Comparison of ENCODE assay signal across 29 cellular contexts in genomic region chr19:2121416-2122051, GRCh38. TPM values are rescaled to one million over a fixed set of nuclear protein-coding genes. Genes with fewer than 3 reads are reported as not detected.
DNase-seq lines count a peak whose midpoint lies in the region; ATAC-seq, FAIRE-seq and TF ChIP-seq lines count a peak whose summit lies in the region.
"Had no signal": no experiment of that assay in that cellular context is flagged by ENCODE, and none has a peak within 500 bp of the region (broad histone marks: within the 10 kb centered on the region; RNA-seq: fewer than 3 reads in every experiment).

No MANE protein-coding gene starts in this region.

- H3K36me3 ChIP-seq in K562 (ENCODE audit: control insufficient read depth, insufficient read depth, low read length) (peaks cover 93% of the 10 kb centered on the region; the same call in 2 of the 3 replicates), spleen (peaks cover 4 to 100% (median 98%) of the 10 kb centered on the region in 6 donors)

- no peak overlapping the region; a peak in 1 of 4 replicates for H3K9ac ChIP-seq in K562 (ENCODE audit: insufficient read depth in 1 of 2, low read depth in 2 of 2, low read length in 2 of 2)
- H3K9ac ChIP-seq: BLaER1 had no signal

- H3K4me3 ChIP-seq in K562 (no peak overlapping the region), spleen (no peak overlapping the region)
- H3K4me3 ChIP-seq: BLaER1, GM12878 had no signal

- H3K4me3 Mint-ChIP-seq in chondrocyte (ENCODE audit: unreplicated experiment), result no peak overlapping the region
- H3K4me3 Mint-ChIP-seq: CD14-positive monocyte; CD4-positive, alpha-beta memory T cell; CD4-positive, CD25-positive, alpha-beta regulatory T cell; CD8-positive, alpha-beta memory T cell had no signal

- H3K4me1 ChIP-seq in K562 (replicated peaks in 1 of 2; ENCODE audit: control insufficient read depth in 2 of 2, insufficient read depth in 2 of 2, low read length in 2 of 2) (peaks cover 0 to 20% of the 10 kb centered on the region in 2 experiments; a peak in 1 of 5 replicates), spleen (peaks cover 0 to 5% (median 0%) of the 10 kb centered on the region in 6 donors)
- H3K4me1 ChIP-seq: BE2C, BLaER1 had no signal

- no peak overlapping the region for H3K4me2 ChIP-seq in K562 (ENCODE audit: insufficient read depth, low read length)
- H3K4me2 ChIP-seq: BLaER1 had no signal

- TF ChIP-seq RAD21 in K562 (CRISPR knock-in tag; conservative IDR thresholded peaks at IDR 0.05 in 1 of 2, IDR thresholded peaks at IDR 0.05 in 1 of 2), result no peak

- no peak for FAIRE-seq in K562 (lab: Jason Lieb, UNC)
- FAIRE-seq: A204.1, GM12878, GM12892, GM18507 had no signal

- in situ Hi-C loops in K562 (cut with MboI), result no loop called here

- no peak for ATAC-seq in K562
- peak; percentile 15 for ATAC-seq in left lobe of liver
- no peak for ATAC-seq in HG02840 (IDR thresholded peaks at IDR 0.05; ENCODE audit: low FRiP score, unreplicated experiment)
- no peak for ATAC-seq in GM21737 (IDR thresholded peaks at IDR 0.05; ENCODE audit: unreplicated experiment)
- no peak for ATAC-seq in GM19351 (IDR thresholded peaks at IDR 0.05; ENCODE audit: unreplicated experiment)
- ATAC-seq: GM12878 had no signal

- no peaks in the 10 kb centered on the region for H3K9me1 ChIP-seq in K562 (ENCODE audit: control insufficient read depth, insufficient read depth, low read length)

- H4K20me1 ChIP-seq in K562 (replicated peaks; ENCODE audit: control insufficient read depth, insufficient read depth, low read length), result peaks cover 4% of the 10 kb centered on the region; the same call in 1 of the 2 replicates

- H3K27ac ChIP-seq in K562 (ENCODE audit: extremely low read depth, low read depth, low read length) (no peak overlapping the region), spleen (no peak overlapping the region)
- H3K27ac ChIP-seq: BLaER1 had no signal

- POLR2A ChIA-PET in K562 (lab: Yijun Ruan, JAX), result interaction anchor here (0.5 kb wide), 1 partner anchor 68 kb away, joined by 3 read pairs; no protein-coding TSS in a partner anchor

- H3K9me3 ChIP-seq in K562 (replicated peaks; ENCODE audit: control insufficient read depth, insufficient read depth, low read depth, low read length) (no peaks in the 10 kb centered on the region), spleen (no peaks in the 10 kb centered on the region)
- H3K9me3 ChIP-seq: BE2C, BLaER1 had no signal

- no peaks in the 10 kb centered on the region; a peak in 1 of 5 replicates for H3K27me3 ChIP-seq in K562 (ENCODE audit: control insufficient read depth in 2 of 2, insufficient read depth in 2 of 2, low read length in 2 of 2)
- no peaks in the 10 kb centered on the region for H3K27me3 ChIP-seq in spleen (replicated peaks in 1 of 7)
- H3K27me3 ChIP-seq: BE2C, BLaER1 had no signal

- H3K79me2 ChIP-seq in K562 (ENCODE audit: control insufficient read depth, insufficient read depth, low read length), result no peaks in the 10 kb centered on the region

- BruUV-seq in K562 (replicated peaks; lab: Mats Ljungman, UMichigan), result no TSS peak

- no peaks in the 10 kb centered on the region for H3K27me3 Mint-ChIP-seq in chondrocyte (ENCODE audit: low read depth)
- H3K27me3 Mint-ChIP-seq: CD4-positive, alpha-beta memory T cell; CD4-positive, CD25-positive, alpha-beta regulatory T cell; CD8-positive, alpha-beta memory T cell had no signal

- DNase-seq in K562 (ENCODE audit: extremely low read depth in 1 of 4, low spot score in 3 of 4) (no peak), chondrocyte (ENCODE audit: low spot score) (peak; percentile 77), left lobe of liver (ENCODE audit: low spot score) (no peak), spleen (peak; percentile 71)
- DNase-seq: 8988T; ACHN; BE2C; C1 segment of cervical spinal cord; CD4-positive, alpha-beta memory T cell; CD4-positive, CD25-positive, alpha-beta regulatory T cell; CD8-positive, alpha-beta memory T cell; COR-L47; DMS 273 treated with DMSO at 0.1 percent for 48 hours; DMS153; DMS53; DMS79; DND-41; EL; GDM1 had no signal

- intact Hi-C loops in K562 (cut with micrococcal nuclease), result no loop called here
- intact Hi-C loops in spleen (cut with DNase I; ENCODE audit: low total_unique reads), result no loop called here

- TF ChIP-seq POLR2A in K562 (conservative IDR thresholded peaks at IDR 0.05), result no peak
- TF ChIP-seq POLR2A in spleen (IDR thresholded peaks at IDR 0.05), result no peak

- H2AFZ ChIP-seq in K562 (ENCODE audit: low read depth, low read length), result no peak overlapping the region

- no peak overlapping the region for H3K27ac Mint-ChIP-seq in chondrocyte (ENCODE audit: unreplicated experiment)
- H3K27ac Mint-ChIP-seq: CD4-positive, CD25-positive, alpha-beta regulatory T cell; CD8-positive, alpha-beta memory T cell had no signal

- TF ChIP-seq CTCF in K562 (IDR thresholded peaks at IDR 0.05 in 2 of 3, conservative IDR thresholded peaks at IDR 0.05 in 1 of 3; ENCODE audit: insufficient read depth in 2 of 3, low read depth in 1 of 3, low read length in 3 of 3) (no peak), chondrocyte (IDR thresholded peaks at IDR 0.05) (no peak), spleen (IDR thresholded peaks at IDR 0.05 in 8 of 11, conservative IDR thresholded peaks at IDR 0.05 in 3 of 11) (no peak)

- H3K4me1 Mint-ChIP-seq in chondrocyte (ENCODE audit: low read depth), result no peaks in the 10 kb centered on the region
- H3K4me1 Mint-ChIP-seq: CD14-positive monocyte; CD4-positive, CD25-positive, alpha-beta regulatory T cell; CD8-positive, alpha-beta memory T cell had no signal

- TF ChIP-seq EP300 in K562 (IDR thresholded peaks at IDR 0.05; ENCODE audit: low read length), result no peak

- WGBS in K562 (ENCODE audit: insufficient coverage, low coverage, missing lambda C conversion rate), result 95% methylated on average over 22 of the region's 27 CpGs
- WGBS in spleen, 5 donors, result 93 to 96% (median 95%) methylated on average over 20 to 27 of the region's 27 CpGs

- CTCF ChIA-PET in K562 (lab: Yijun Ruan, JAX; ENCODE audit: low intra/inter-chr PET ratio), result no interaction called here

- H3K9me3 Mint-ChIP-seq in chondrocyte (ENCODE audit: low read depth), result no peaks in the 10 kb centered on the region
- H3K9me3 Mint-ChIP-seq: CD14-positive monocyte; CD4-positive, alpha-beta memory T cell; CD4-positive, CD25-positive, alpha-beta regulatory T cell; CD8-positive, alpha-beta memory T cell had no signal

- peaks cover 16% of the 10 kb centered on the region for H3K36me3 Mint-ChIP-seq in chondrocyte (ENCODE audit: low read depth)

RNA-seq across cellular contexts. Expression of gene IZUMO4, which starts 24.8 kb away (rescaled TPM):
- total RNA-seq in K562 (2011; cell fraction: chromatin; rRNA removed; ENCODE audit: low replicate concordance), result 6.2 and 19.6 TPM in 2 replicates
- 14.0 and 17.2 TPM in 2 replicates for total RNA-seq in K562 (2011; cell fraction: nucleolus; rRNA removed)
- total RNA-seq in K562 (2011; cell fraction: nucleoplasm; rRNA removed), result 8.0 and 12.0 TPM in 2 replicates
- total RNA-seq in K562 (2014; rRNA removed), result 0.94 and 1.2 TPM in 2 replicates
- 0.25 and 0.48 TPM in 2 replicates for total RNA-seq in K562 (2014; rRNA removed; fragmentation: Illumina TruSeq; extraction: Trizol)
- total RNA-seq in K562 (2015; rRNA removed; fragmentation: Illumina TruSeq; extraction: Trizol), result 0.53 and 0.72 TPM in 2 replicates
- 1.6 TPM in 2 replicates for total RNA-seq in K562 (2021)
- polyA plus RNA-seq in K562 (2011; rRNA removed), result 2.6 and 9.3 TPM in 2 replicates
- polyA plus RNA-seq in K562 (2011; cell fraction: cytosol; rRNA removed), result 3.7 and 5.5 TPM in 2 replicates
- polyA plus RNA-seq in K562 (2011; cell fraction: nucleus; rRNA removed), result 59.2 and 77.4 TPM in 2 replicates
- 2.1 and 5.9 TPM in 2 replicates for polyA plus RNA-seq in K562 (2012)
- polyA plus RNA-seq in K562 (2014; fragmentation: Illumina TruSeq; extraction: Trizol), result 0.78 and 1.4 TPM in 2 replicates
- under 1 TPM; 0.07 to 0.13 TPM for polyA plus RNA-seq in K562 (2014; fragmentation: Nextera tagmentation; extraction: Ambion mirVana)
- 1.6 and 3.9 TPM in 2 replicates for polyA plus RNA-seq in K562 (2014; rRNA removed)
- 0.60 and 0.74 TPM in 2 replicates for polyA minus RNA-seq in K562 (2011; rRNA and poly(A)+ RNA removed)
- not detected in 2 replicates for polyA minus RNA-seq in K562 (2011; cell fraction: cytosol; rRNA and poly(A)+ RNA removed)
- 5.4 and 8.3 TPM in 2 replicates for polyA minus RNA-seq in K562 (2011; cell fraction: nucleus; rRNA and poly(A)+ RNA removed)
- total RNA-seq in chondrocyte, result 2.4 to 3.9 TPM (median 3.2 TPM) in 3 replicates
- 5.2 TPM for total RNA-seq in left lobe of liver
- total RNA-seq in spleen, result 1 to 10 TPM; 1.9 to 5.8 (median 3.7) TPM
- 10 to 100 TPM; 13.6 to 25.9 (median 16.7) TPM for polyA plus RNA-seq in spleen
- total RNA-seq: Daoy had no signal

RNA-seq across cellular contexts. Expression of gene MOB3A, which starts 25.4 kb away (rescaled TPM):
- 14.5 and 31.8 TPM in 2 replicates for total RNA-seq in K562 (2011; cell fraction: chromatin; rRNA removed; ENCODE audit: low replicate concordance)
- total RNA-seq in K562 (2011; cell fraction: nucleolus; rRNA removed), result 13.9 and 14.7 TPM in 2 replicates
- total RNA-seq in K562 (2011; cell fraction: nucleoplasm; rRNA removed), result 13.0 and 13.8 TPM in 2 replicates
- 6.0 TPM in 2 replicates for total RNA-seq in K562 (2014; rRNA removed)
- total RNA-seq in K562 (2014; rRNA removed; fragmentation: Illumina TruSeq; extraction: Trizol), result 2.6 and 2.7 TPM in 2 replicates
- total RNA-seq in K562 (2015; rRNA removed; fragmentation: Illumina TruSeq; extraction: Trizol), result 5.4 and 5.8 TPM in 2 replicates
- total RNA-seq in K562 (2021), result 20.5 and 24.1 TPM in 2 replicates
- 10.9 and 24.8 TPM in 2 replicates for polyA plus RNA-seq in K562 (2011; rRNA removed)
- polyA plus RNA-seq in K562 (2011; cell fraction: cytosol; rRNA removed), result 30.7 and 31.8 TPM in 2 replicates
- polyA plus RNA-seq in K562 (2011; cell fraction: nucleus; rRNA removed), result 10.5 and 12.5 TPM in 2 replicates
- 10.9 and 12.9 TPM in 2 replicates for polyA plus RNA-seq in K562 (2012)
- 11.9 and 12.0 TPM in 2 replicates for polyA plus RNA-seq in K562 (2014; fragmentation: Illumina TruSeq; extraction: Trizol)
- polyA plus RNA-seq in K562 (2014; fragmentation: Nextera tagmentation; extraction: Ambion mirVana), result 1 to 10 TPM; 1.1 to 2.2 TPM
- 8.2 and 10.3 TPM in 2 replicates for polyA plus RNA-seq in K562 (2014; rRNA removed)
- 10.3 and 10.6 TPM in 2 replicates for polyA minus RNA-seq in K562 (2011; rRNA and poly(A)+ RNA removed)
- 26.8 and 37.9 TPM in 2 replicates for polyA minus RNA-seq in K562 (2011; cell fraction: cytosol; rRNA and poly(A)+ RNA removed)
- polyA minus RNA-seq in K562 (2011; cell fraction: nucleus; rRNA and poly(A)+ RNA removed), result 3.9 and 8.2 TPM in 2 replicates
- 34.6 to 48.0 TPM (median 45.5 TPM) in 3 replicates for total RNA-seq in chondrocyte
- total RNA-seq in left lobe of liver, result 11.2 TPM
- 100 to 1,000 TPM in 5 of 7 donors, 10 to 100 TPM in 2; 80.8 to 161 (median 124) TPM for total RNA-seq in spleen
- 10 to 100 TPM; 24.2 to 48.7 (median 37.6) TPM for polyA plus RNA-seq in spleen

RNA-seq across cellular contexts. Expression of gene AP3D1, which starts 29.8 kb away (rescaled TPM):
- total RNA-seq in K562 (2011; cell fraction: chromatin; rRNA removed; ENCODE audit: low replicate concordance), result 129 and 304 TPM in 2 replicates
- total RNA-seq in K562 (2011; cell fraction: nucleolus; rRNA removed), result 133 and 146 TPM in 2 replicates
- total RNA-seq in K562 (2011; cell fraction: nucleoplasm; rRNA removed), result 118 and 124 TPM in 2 replicates
- total RNA-seq in K562 (2014; rRNA removed) (52.0 and 68.7 TPM in 2 replicates), K562 (2014; rRNA removed; fragmentation: Illumina TruSeq; extraction: Trizol) (23.3 and 28.0 TPM in 2 replicates), K562 (2015; rRNA removed; fragmentation: Illumina TruSeq; extraction: Trizol) (35.9 and 36.9 TPM in 2 replicates), K562 (2021) (72.3 and 86.1 TPM in 2 replicates), chondrocyte (139 to 157 TPM (median 144 TPM) in 3 replicates), left lobe of liver (63.4 TPM), spleen (100 to 1,000 TPM in 4 of 7 donors, 10 to 100 TPM in 3; 89.3 to 112 (median 100) TPM)
- polyA plus RNA-seq in K562 (2011; rRNA removed) (34.9 and 55.0 TPM in 2 replicates), K562 (2014; fragmentation: Illumina TruSeq; extraction: Trizol) (82.1 and 90.4 TPM in 2 replicates), K562 (2014; fragmentation: Nextera tagmentation; extraction: Ambion mirVana) (1 to 10 TPM; 1.2 to 1.6 TPM), K562 (2014; rRNA removed) (47.5 and 48.7 TPM in 2 replicates), spleen (10 to 100 TPM; 32.8 to 80.1 (median 43.2) TPM)
- 49.2 and 58.1 TPM in 2 replicates for polyA plus RNA-seq in K562 (2011; cell fraction: cytosol; rRNA removed)
- polyA plus RNA-seq in K562 (2011; cell fraction: nucleus; rRNA removed), result 226 and 232 TPM in 2 replicates
- 95.5 and 117 TPM in 2 replicates for polyA plus RNA-seq in K562 (2012)
- polyA minus RNA-seq in K562 (2011; rRNA and poly(A)+ RNA removed), result 42.6 and 42.8 TPM in 2 replicates
- 69.3 and 76.0 TPM in 2 replicates for polyA minus RNA-seq in K562 (2011; cell fraction: cytosol; rRNA and poly(A)+ RNA removed)
- polyA minus RNA-seq in K562 (2011; cell fraction: nucleus; rRNA and poly(A)+ RNA removed), result 40.8 and 59.9 TPM in 2 replicates

RNA-seq across cellular contexts. Expression of gene DOT1L, which starts 42.2 kb away (rescaled TPM):
- total RNA-seq in K562 (2011; cell fraction: chromatin; rRNA removed; ENCODE audit: low replicate concordance), result 129 and 244 TPM in 2 replicates
- total RNA-seq in K562 (2011; cell fraction: nucleolus; rRNA removed), result 98.9 and 104 TPM in 2 replicates
- 68.3 and 74.5 TPM in 2 replicates for total RNA-seq in K562 (2011; cell fraction: nucleoplasm; rRNA removed)
- total RNA-seq in K562 (2014; rRNA removed), result 12.7 and 18.7 TPM in 2 replicates
- total RNA-seq in K562 (2014; rRNA removed; fragmentation: Illumina TruSeq; extraction: Trizol), result 10.0 and 10.5 TPM in 2 replicates
- 7.0 and 8.4 TPM in 2 replicates for total RNA-seq in K562 (2015; rRNA removed; fragmentation: Illumina TruSeq; extraction: Trizol)
- 66.2 and 66.5 TPM in 2 replicates for total RNA-seq in K562 (2021)
- 5.7 and 8.6 TPM in 2 replicates for polyA plus RNA-seq in K562 (2011; rRNA removed)
- polyA plus RNA-seq in K562 (2011; cell fraction: cytosol; rRNA removed), result 4.8 and 11.5 TPM in 2 replicates
- polyA plus RNA-seq in K562 (2011; cell fraction: nucleus; rRNA removed), result 35.2 and 71.1 TPM in 2 replicates
- 25.0 and 27.8 TPM in 2 replicates for polyA plus RNA-seq in K562 (2012)
- polyA plus RNA-seq in K562 (2014; fragmentation: Illumina TruSeq; extraction: Trizol), result 15.1 and 16.2 TPM in 2 replicates
- under 1 TPM; 0.32 to 0.51 TPM for polyA plus RNA-seq in K562 (2014; fragmentation: Nextera tagmentation; extraction: Ambion mirVana)
- 21.2 and 24.8 TPM in 2 replicates for polyA plus RNA-seq in K562 (2014; rRNA removed)
- 14.5 and 24.1 TPM in 2 replicates for polyA minus RNA-seq in K562 (2011; rRNA and poly(A)+ RNA removed)
- 23.7 and 36.0 TPM in 2 replicates for polyA minus RNA-seq in K562 (2011; cell fraction: cytosol; rRNA and poly(A)+ RNA removed)
- polyA minus RNA-seq in K562 (2011; cell fraction: nucleus; rRNA and poly(A)+ RNA removed), result 17.9 and 27.9 TPM in 2 replicates
- total RNA-seq in chondrocyte, result 24.0 to 26.2 TPM (median 24.9 TPM) in 3 replicates
- 17.2 TPM for total RNA-seq in left lobe of liver
- total RNA-seq in spleen, result 10 to 100 TPM; 19.5 to 53.2 (median 36.4) TPM
- 10 to 100 TPM in 1 of 3 donors, 1 to 10 TPM in 2; 3.9 to 20.8 (median 7.5) TPM for polyA plus RNA-seq in spleen

Comparison
In these comparisons a context has a peak if more than half of its experiments do, and no peak if none do; other contexts are left out.
1. DNase-seq: peak in chondrocyte (single experiment) and spleen (single experiment); none in K562 (0 of 4) and left lobe of liver (single experiment).